ENCODE assay signal across 11 cellular contexts in genomic region chr17:40903129-40903847, GRCh38. TPM values are rescaled to one million over a fixed set of nuclear protein-coding genes. Genes with fewer than 3 reads are reported as not detected.
A peak's percentile ranks its signal among the peaks of the same experiment; 100 is the strongest.
DNase-seq lines count a peak whose midpoint lies in the region; ATAC-seq, FAIRE-seq and TF ChIP-seq lines count a peak whose summit lies in the region.
"Had no signal": no experiment of that assay in that cellular context is flagged by ENCODE, and none has a peak within 500 bp of the region (broad histone marks: within the 10 kb centered on the region; RNA-seq: fewer than 3 reads in every experiment).

No MANE protein-coding gene starts in this region.

- H3K27ac Mint-ChIP-seq in stimulated activated effector memory CD8-positive, alpha-beta T cell treated with anti-CD3 and anti-CD28 coated beads, Interleukin-12 subunit alpha, Interleukin-12 subunit beta, amount 100 ng/mL, for 72 hours = no peak overlapping the region
- H3K27ac Mint-ChIP-seq: activated T-helper 2 cell treated with anti-CD3 and anti-CD28 coated beads, Interferon-gamma antibody, Interleukin-2, Interleukin-4, amounts not matched to agents 10 μg/mL and 5 μg/mL and 100 μg/mL, durations not matched to agents 14 hours and 24 hours and 36 hours had no signal

- POLR2A ChIA-PET in endothelial cell of umbilical vein (lab: Charles Lee) = no interaction called here

- no peaks in the 10 kb centered on the region for H3K79me2 ChIP-seq in endothelial cell of umbilical vein (ENCODE audit: control insufficient read depth, insufficient read depth, low read length)

- FAIRE-seq in endothelial cell of umbilical vein (lab: Jason Lieb, UNC) = no peak
- FAIRE-seq: A204.1 had no signal

- H3K36me3 Mint-ChIP-seq in stimulated activated effector memory CD8-positive, alpha-beta T cell treated with anti-CD3 and anti-CD28 coated beads, Interleukin-12 subunit alpha, Interleukin-12 subunit beta, amount 100 ng/mL, for 72 hours = no peaks in the 10 kb centered on the region

- H3K4me3 ChIP-seq in endothelial cell of umbilical vein (replicated peaks in 1 of 3; ENCODE audit: insufficient read depth in 1 of 3, low read depth in 1 of 3, low read length in 3 of 3) = no peak overlapping the region

- no peaks in the 10 kb centered on the region for H3K4me1 Mint-ChIP-seq in stimulated activated effector memory CD8-positive, alpha-beta T cell treated with anti-CD3 and anti-CD28 coated beads, Interleukin-12 subunit alpha, Interleukin-12 subunit beta, amount 100 ng/mL, for 72 hours

- TF ChIP-seq POLR2A in endothelial cell of umbilical vein (IDR thresholded peaks at IDR 0.05; ENCODE audit: low read depth, low read length) = no peak

- no peak overlapping the region for H3K27ac ChIP-seq in endothelial cell of umbilical vein (ENCODE audit: insufficient read depth, low read depth, low read length)

- peak; percentile 36 for ATAC-seq in stimulated activated effector memory CD8-positive, alpha-beta T cell treated with anti-CD3 and anti-CD28 coated beads, Interleukin-12 subunit alpha, Interleukin-12 subunit beta, amount 100 ng/mL, for 72 hours
- ATAC-seq in GM21723 (IDR thresholded peaks at IDR 0.05; ENCODE audit: unreplicated experiment) = no peak

- H3K9ac ChIP-seq in endothelial cell of umbilical vein (replicated peaks; ENCODE audit: extremely low read depth, insufficient read depth, low read length) = no peak overlapping the region

- no peaks in the 10 kb centered on the region for H3K9me1 ChIP-seq in endothelial cell of umbilical vein (replicated peaks; ENCODE audit: control insufficient read depth, extremely low read depth, insufficient read depth, low read length)

- dilution Hi-C loops in endothelial cell of umbilical vein (cut with MboI; ENCODE audit: extremely low pct_ligation_motif_present, low sequenced_read_pairs) = no loop called here

- BruUV-seq in endothelial cell of umbilical vein (replicated peaks; lab: Mats Ljungman, UMichigan) = no TSS peak

- H3K27me3 ChIP-seq in endothelial cell of umbilical vein (ENCODE audit: control insufficient read depth in 2 of 2, insufficient read depth in 2 of 2, low read length in 2 of 2) = peaks cover 0 to 4% of the 10 kb centered on the region in 2 experiments

- DNase-seq in DMS79 treated with DMSO at 0.1 percent for 48 hours (lab: John Stamatoyannopoulos, UW) (peak; percentile 72), DMS79 (lab: John Stamatoyannopoulos, UW) (no peak), NCI-H226 (peak; percentile 70), endothelial cell of umbilical vein (ENCODE audit: low read depth, low spot score) (no peak), cardiac septum (ENCODE audit: low spot score) (no peak)
- no peak for DNase-seq in stimulated activated effector memory CD8-positive, alpha-beta T cell treated with anti-CD3 and anti-CD28 coated beads, Interleukin-12 subunit alpha, Interleukin-12 subunit beta, amount 100 ng/mL, for 72 hours (ENCODE audit: low spot score in 2 of 2)
- no peak for DNase-seq in activated T-cell treated with anti-CD3 and anti-CD28 coated beads, Interleukin-2, amount 50 U/mL, for 1 hour
- DNase-seq: stimulated activated CD4-positive, alpha-beta T cell treated with anti-CD3 and anti-CD28 coated beads, Interleukin-1b, Interleukin-23, amount 100 ng/mL, for 48 hours had no signal

- no peaks in the 10 kb centered on the region for H3K4me1 ChIP-seq in endothelial cell of umbilical vein (ENCODE audit: control insufficient read depth, extremely low read depth, insufficient read depth, low read length)

- no peak overlapping the region for H3K4me3 Mint-ChIP-seq in stimulated activated effector memory CD8-positive, alpha-beta T cell treated with anti-CD3 and anti-CD28 coated beads, Interleukin-12 subunit alpha, Interleukin-12 subunit beta, amount 100 ng/mL, for 72 hours

- H4K20me1 ChIP-seq in endothelial cell of umbilical vein (replicated peaks; ENCODE audit: control insufficient read depth, extremely low read depth, insufficient read depth, low read length) = no peaks in the 10 kb centered on the region

- no peaks in the 10 kb centered on the region for H3K36me3 ChIP-seq in endothelial cell of umbilical vein (ENCODE audit: control insufficient read depth in 2 of 2, extremely low read depth in 1 of 2, insufficient read depth in 2 of 2, low read length in 2 of 2)

- no peak overlapping the region for H2AFZ ChIP-seq in endothelial cell of umbilical vein (ENCODE audit: low read depth, low read length)

- H3K9me3 Mint-ChIP-seq in stimulated activated effector memory CD8-positive, alpha-beta T cell treated with anti-CD3 and anti-CD28 coated beads, Interleukin-12 subunit alpha, Interleukin-12 subunit beta, amount 100 ng/mL, for 72 hours = no peaks in the 10 kb centered on the region
- H3K9me3 Mint-ChIP-seq: activated T-helper 2 cell treated with anti-CD3 and anti-CD28 coated beads, Interferon-gamma antibody, Interleukin-2, Interleukin-4, amounts not matched to agents 10 μg/mL and 5 μg/mL and 100 μg/mL, durations not matched to agents 14 hours and 24 hours and 36 hours had no signal

- no peak for TF ChIP-seq CTCF in endothelial cell of umbilical vein (IDR thresholded peaks at IDR 0.05; ENCODE audit: extremely low read depth in 1 of 2, insufficient read depth in 1 of 2, low read depth in 1 of 2, low read length in 2 of 2)

- CTCF ChIA-PET in endothelial cell of umbilical vein (lab: Charles Lee) = interaction anchor here (1.0 to 4.0 kb wide), 2 partner anchors 646 to 760 kb away, joined by 3 to 20 read pairs; no protein-coding TSS in a partner anchor

- intact Hi-C loops in endothelial cell of umbilical vein (cut with micrococcal nuclease) = no loop called here
- intact Hi-C loops in cardiac septum (cut with DNase I) = no loop called here

- no peaks in the 10 kb centered on the region for H3K9me3 ChIP-seq in endothelial cell of umbilical vein (replicated peaks; ENCODE audit: control insufficient read depth, insufficient read depth, low read length)

- no peak overlapping the region for H3K4me2 ChIP-seq in endothelial cell of umbilical vein (ENCODE audit: insufficient read depth, low read length)

TF ChIP-seq in endothelial cell of umbilical vein, 7 proteins besides CTCF, POLR2A, EP300 and RAD21:
- TF ChIP-seq FOS (IDR thresholded peaks at IDR 0.05; ENCODE audit: borderline replicate concordance, insufficient read depth, low read length) = peak; percentile 16
- no peak for TF ChIP-seq GATA2 (IDR thresholded peaks at IDR 0.05; ENCODE audit: insufficient read depth, insufficient read length, low read depth, low read length)
- no peak for TF ChIP-seq POLR2AphosphoS5 (IDR thresholded peaks at IDR 0.05; ENCODE audit: insufficient read depth, low read depth, low read length)
- no peak for TF ChIP-seq MAX (IDR thresholded peaks at IDR 0.05; ENCODE audit: insufficient read depth, insufficient read length)
TF ChIP-seq in endothelial cell of umbilical vein: peak in this region for 1.

RNA-seq across cellular contexts. Expression of gene KRT20, which starts 18.2 kb away (rescaled TPM):
- total RNA-seq in endothelial cell of umbilical vein = not detected in 2 replicates
- not detected in 2 replicates for polyA plus RNA-seq in endothelial cell of umbilical vein
- polyA plus RNA-seq in endothelial cell of umbilical vein (2011; cell fraction: cytosol; rRNA removed) = not detected in 2 replicates
- polyA plus RNA-seq in endothelial cell of umbilical vein (2011; cell fraction: nucleus; rRNA removed) = not detected in 2 replicates
- not detected in 2 replicates for polyA plus RNA-seq in endothelial cell of umbilical vein (2012)
- polyA minus RNA-seq in endothelial cell of umbilical vein = not detected in 2 replicates
- polyA minus RNA-seq in endothelial cell of umbilical vein (2011; cell fraction: cytosol; rRNA and poly(A)+ RNA removed) = not detected
- polyA minus RNA-seq in endothelial cell of umbilical vein (2011; cell fraction: nucleus; rRNA and poly(A)+ RNA removed) = not detected in 2 replicates
- total RNA-seq in cardiac septum = not detected
- total RNA-seq: activated T-helper 2 cell treated with anti-CD3 and anti-CD28 coated beads, Interferon-gamma antibody, Interleukin-2, Interleukin-4, amounts not matched to agents 10 μg/mL and 5 μg/mL and 100 μg/mL, durations not matched to agents 14 hours and 24 hours and 36 hours had no signal

RNA-seq across cellular contexts. Expression of gene KRT23, which starts 34.2 kb away (rescaled TPM):
- total RNA-seq in endothelial cell of umbilical vein = not detected in 2 replicates
- not detected in 2 replicates for polyA plus RNA-seq in endothelial cell of umbilical vein
- polyA plus RNA-seq in endothelial cell of umbilical vein (2011; cell fraction: cytosol; rRNA removed) = not detected in 2 replicates
- not detected in 2 replicates for polyA plus RNA-seq in endothelial cell of umbilical vein (2011; cell fraction: nucleus; rRNA removed)
- not detected in 2 replicates for polyA plus RNA-seq in endothelial cell of umbilical vein (2012)
- not detected in 2 replicates for polyA minus RNA-seq in endothelial cell of umbilical vein
- not detected for polyA minus RNA-seq in endothelial cell of umbilical vein (2011; cell fraction: cytosol; rRNA and poly(A)+ RNA removed)
- polyA minus RNA-seq in endothelial cell of umbilical vein (2011; cell fraction: nucleus; rRNA and poly(A)+ RNA removed) = not detected in 2 replicates
- total RNA-seq in cardiac septum = 0.13 TPM
- total RNA-seq: activated T-helper 2 cell treated with anti-CD3 and anti-CD28 coated beads, Interferon-gamma antibody, Interleukin-2, Interleukin-4, amounts not matched to agents 10 μg/mL and 5 μg/mL and 100 μg/mL, durations not matched to agents 14 hours and 24 hours and 36 hours had no signal

RNA-seq across cellular contexts. Expression of gene KRT12, which starts 36.3 kb away (rescaled TPM):
- total RNA-seq in endothelial cell of umbilical vein (not detected in 2 replicates), cardiac septum (not detected)
- not detected in 2 replicates for polyA plus RNA-seq in endothelial cell of umbilical vein
- not detected in 2 replicates for polyA plus RNA-seq in endothelial cell of umbilical vein (2011; cell fraction: cytosol; rRNA removed)
- polyA plus RNA-seq in endothelial cell of umbilical vein (2011; cell fraction: nucleus; rRNA removed) = not detected in 2 replicates
- polyA plus RNA-seq in endothelial cell of umbilical vein (2012) = not detected in 2 replicates
- polyA minus RNA-seq in endothelial cell of umbilical vein = not detected in 2 replicates
- polyA minus RNA-seq in endothelial cell of umbilical vein (2011; cell fraction: cytosol; rRNA and poly(A)+ RNA removed) = not detected
- polyA minus RNA-seq in endothelial cell of umbilical vein (2011; cell fraction: nucleus; rRNA and poly(A)+ RNA removed) = not detected in 2 replicates
- total RNA-seq: activated T-helper 2 cell treated with anti-CD3 and anti-CD28 coated beads, Interferon-gamma antibody, Interleukin-2, Interleukin-4, amounts not matched to agents 10 μg/mL and 5 μg/mL and 100 μg/mL, durations not matched to agents 14 hours and 24 hours and 36 hours had no signal

Comparison
In these comparisons a context has a peak if more than half of its experiments do, and no peak if none do; other contexts are left out.
1. DNase-seq: peak in DMS79 treated with DMSO at 0.1 percent for 48 hours (single experiment) and NCI-H226 (single experiment); none in DMS79 (single experiment), endothelial cell of umbilical vein (single experiment), stimulated activated effector memory CD8-positive, alpha-beta T cell treated with anti-CD3 and anti-CD28 coated beads, Interleukin-12 subunit alpha, Interleukin-12 subunit beta, amount 100 ng/mL, for 72 hours (0 of 2), activated T-cell treated with anti-CD3 and anti-CD28 coated beads, Interleukin-2, amount 50 U/mL, for 1 hour (single experiment) and cardiac septum (single experiment).